Comparison of ENCODE assay signal across 19 cellular contexts in the genomic region with DNA sequence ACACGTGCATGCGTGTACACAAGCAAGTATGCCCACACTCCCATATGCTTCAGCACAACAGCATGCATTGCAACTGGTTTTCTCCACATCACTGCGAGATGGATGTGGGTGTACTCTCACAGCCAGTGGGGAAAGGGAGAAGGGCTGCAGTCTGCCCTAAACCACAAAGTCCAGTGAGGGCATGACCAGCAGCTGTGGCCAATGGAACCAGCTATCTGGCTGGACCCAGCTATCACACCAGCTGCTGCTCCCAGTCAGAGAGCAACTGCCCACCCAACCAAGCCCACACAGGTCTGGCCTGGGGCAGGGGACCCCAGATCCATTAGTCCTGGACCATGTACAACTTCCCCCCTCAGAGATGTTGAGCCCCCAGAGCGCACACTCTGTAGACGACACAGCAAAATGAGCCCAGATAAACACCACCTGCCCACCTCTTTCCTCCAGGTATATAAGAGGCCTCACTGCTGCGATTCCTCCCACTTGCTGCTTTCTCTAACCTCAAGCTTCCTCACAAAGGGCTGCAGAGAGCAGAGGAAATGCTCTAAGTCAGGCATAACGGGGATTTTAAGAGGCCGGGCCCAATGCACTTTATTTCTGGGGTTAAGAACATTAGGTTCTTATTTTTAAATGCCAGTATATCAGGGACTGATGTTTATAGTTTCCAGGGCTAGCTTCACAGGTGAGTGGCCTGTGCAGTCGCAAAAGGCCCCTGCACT. TPM values are rescaled to one million over a fixed set of nuclear protein-coding genes. Genes with fewer than 3 reads are reported as not detected.
A peak's percentile ranks its signal among the peaks of the same experiment; 100 is the strongest.
DNase-seq lines count a peak whose midpoint lies in the region; ATAC-seq, FAIRE-seq and TF ChIP-seq lines count a peak whose summit lies in the region.
"Had no signal": no experiment of that assay in that cellular context is flagged by ENCODE, and none has a peak within 500 bp of the region (broad histone marks: within the 10 kb centered on the region; RNA-seq: fewer than 3 reads in every experiment).

No MANE protein-coding gene starts in this region.

- H3K36me3 Mint-ChIP-seq in astrocyte (ENCODE audit: low read depth, unreplicated experiment) = no peaks in the 10 kb centered on the region
- H3K36me3 Mint-ChIP-seq: activated CD4-positive, alpha-beta memory T cell treated with anti-CD3 and anti-CD28 coated beads for 36 hours; activated naive CD4-positive, alpha-beta T cell treated with anti-CD3 and anti-CD28 coated beads, Interleukin-2, amount 50 U/mL, for 24 hours; WTC11 had no signal

- H3K27me3 Mint-ChIP-seq in astrocyte (ENCODE audit: low read depth, unreplicated experiment) = no peaks in the 10 kb centered on the region
- H3K27me3 Mint-ChIP-seq: activated CD4-positive, alpha-beta memory T cell treated with anti-CD3 and anti-CD28 coated beads for 36 hours; activated naive CD4-positive, alpha-beta T cell treated with anti-CD3 and anti-CD28 coated beads, Interleukin-2, amount 50 U/mL, for 24 hours had no signal

- H3K27ac Mint-ChIP-seq in astrocyte (ENCODE audit: unreplicated experiment) = peak overlapping the region; percentile 63
- H3K27ac Mint-ChIP-seq: activated CD4-positive, alpha-beta memory T cell treated with anti-CD3 and anti-CD28 coated beads for 36 hours; activated naive CD4-positive, alpha-beta T cell treated with anti-CD3 and anti-CD28 coated beads, Interleukin-2, amount 50 U/mL, for 24 hours; T-helper 2 cell treated with Interferon-gamma antibody and Interleukin-4, amounts not matched to agents 5 μg/mL and 100 μg/mL, for 36 hours; WTC11 had no signal

- no peak overlapping the region for H3K9ac ChIP-seq in astrocyte (ENCODE audit: low read length)

- H3K4me1 Mint-ChIP-seq in astrocyte (ENCODE audit: low read depth, unreplicated experiment) = peaks cover 74% of the 10 kb centered on the region
- H3K4me1 Mint-ChIP-seq: activated naive CD4-positive, alpha-beta T cell treated with anti-CD3 and anti-CD28 coated beads, Interleukin-2, amount 50 U/mL, for 24 hours had no signal

- no peak overlapping the region for H3K27ac ChIP-seq in astrocyte (ENCODE audit: low read depth, low read length)
- peak overlapping the region in 3 of 4 donors; percentile 26 to 89 (median 87) for H3K27ac ChIP-seq in sigmoid colon
- H3K27ac ChIP-seq: brain microvascular endothelial cell, coronary artery, lower lobe of right lung had no signal

- no peak for TF ChIP-seq EP300 in sigmoid colon (IDR thresholded peaks at IDR 0.05)

- ATAC-seq in GM18868 (IDR thresholded peaks at IDR 0.05; ENCODE audit: unreplicated experiment) (peak; percentile 50), HG03432 (IDR thresholded peaks at IDR 0.05; ENCODE audit: unreplicated experiment) (peak; percentile 52)
- ATAC-seq: activated T-cell treated with anti-CD3 and anti-CD28 coated beads, Interleukin-2, amount 50 U/mL, for 4 hours; lower lobe of right lung; WTC11 had no signal

- H3K4me3 ChIP-seq in astrocyte (ENCODE audit: insufficient read depth, low read depth, low read length) (no peak overlapping the region), sigmoid colon (no peak overlapping the region)
- H3K4me3 ChIP-seq: coronary artery, lower lobe of right lung, MG63, transverse colon had no signal

- DNase-seq in astrocyte (ENCODE audit: low read depth) = no peak
- no peak for DNase-seq in sigmoid colon
- no peak for DNase-seq in hepatic stellate cell (ENCODE audit: low spot score)
- DNase-seq in A172 (ENCODE audit: low spot score) = no peak
- no peak for DNase-seq in DMS 273 treated with DMSO at 0.1 percent for 48 hours (lab: John Stamatoyannopoulos, UW)
- no peak for DNase-seq in cardiac septum (ENCODE audit: low spot score)
- DNase-seq: activated CD4-positive, alpha-beta memory T cell treated with anti-CD3 and anti-CD28 coated beads for 36 hours; activated T-cell treated with anti-CD3 and anti-CD28 coated beads, Interleukin-2, amount 50 U/mL, for 4 hours; brain microvascular endothelial cell; lower lobe of right lung; MG63; NCI-H146; transverse colon had no signal

- H3K4me2 ChIP-seq in astrocyte (ENCODE audit: low read length) = no peak overlapping the region

- TF ChIP-seq POLR2A in sigmoid colon (IDR thresholded peaks at IDR 0.05) = no peak

- FAIRE-seq in astrocyte (lab: Jason Lieb, UNC) = no peak

- H3K79me2 ChIP-seq in astrocyte (ENCODE audit: insufficient read depth, low read length) = peaks cover 94% of the 10 kb centered on the region

- no peaks in the 10 kb centered on the region for H3K9me3 ChIP-seq in astrocyte (ENCODE audit: insufficient read depth, low read depth, low read length)
- no peaks in the 10 kb centered on the region for H3K9me3 ChIP-seq in sigmoid colon
- H3K9me3 ChIP-seq: lower lobe of right lung, MG63, transverse colon had no signal

- intact Hi-C loops in sigmoid colon (cut with DNase I) (no loop called here), cardiac septum (cut with DNase I) (no loop called here)

- peaks cover 55% of the 10 kb centered on the region for H4K20me1 ChIP-seq in astrocyte (ENCODE audit: insufficient read depth, low read length)

- H3K4me1 ChIP-seq in astrocyte (ENCODE audit: insufficient read depth, low read length) (peaks cover 32% of the 10 kb centered on the region), sigmoid colon (peaks cover 0 to 68% (median 62%) of the 10 kb centered on the region in 4 donors)

- WGBS in sigmoid colon, 2 donors = 68 to 83% methylated on average over 9 of the region's 9 CpGs

- H3K36me3 ChIP-seq in astrocyte (ENCODE audit: insufficient read depth, low read length) (no peaks in the 10 kb centered on the region), sigmoid colon (no peaks in the 10 kb centered on the region)
- H3K36me3 ChIP-seq: brain microvascular endothelial cell, lower lobe of right lung, MG63, transverse colon had no signal

- no peak overlapping the region for H3K4me3 Mint-ChIP-seq in astrocyte (ENCODE audit: unreplicated experiment)
- H3K4me3 Mint-ChIP-seq: activated CD4-positive, alpha-beta memory T cell treated with anti-CD3 and anti-CD28 coated beads for 36 hours; activated naive CD4-positive, alpha-beta T cell treated with anti-CD3 and anti-CD28 coated beads, Interleukin-2, amount 50 U/mL, for 24 hours; activated T-cell treated with anti-CD3 and anti-CD28 coated beads, Interleukin-2, amount 50 U/mL, for 4 hours; T-helper 2 cell treated with Interferon-gamma antibody and Interleukin-4, amounts not matched to agents 5 μg/mL and 100 μg/mL, for 36 hours; WTC11 had no signal

- TF ChIP-seq CTCF in astrocyte (IDR thresholded peaks at IDR 0.05; ENCODE audit: insufficient read depth, low read depth, low read length) (no peak), sigmoid colon (IDR thresholded peaks at IDR 0.05) (no peak)

- no peaks in the 10 kb centered on the region for H3K9me3 Mint-ChIP-seq in astrocyte (ENCODE audit: unreplicated experiment)
- H3K9me3 Mint-ChIP-seq: activated CD4-positive, alpha-beta memory T cell treated with anti-CD3 and anti-CD28 coated beads for 36 hours; activated naive CD4-positive, alpha-beta T cell treated with anti-CD3 and anti-CD28 coated beads, Interleukin-2, amount 50 U/mL, for 24 hours; activated T-cell treated with anti-CD3 and anti-CD28 coated beads, Interleukin-2, amount 50 U/mL, for 4 hours; T-helper 2 cell treated with Interferon-gamma antibody and Interleukin-4, amounts not matched to agents 5 μg/mL and 100 μg/mL, for 36 hours; WTC11 had no signal

- H3K27me3 ChIP-seq in astrocyte (ENCODE audit: insufficient read depth, low read length) (no peaks in the 10 kb centered on the region), sigmoid colon (no peaks in the 10 kb centered on the region)
- H3K27me3 ChIP-seq: brain microvascular endothelial cell, MG63, transverse colon had no signal

- no peak overlapping the region for H2AFZ ChIP-seq in astrocyte (ENCODE audit: low read depth, low read length)

RNA-seq across cellular contexts. Expression of a gene that starts 38.9 kb away (rescaled TPM):
- 53.4 and 54.5 TPM in 2 replicates for total RNA-seq in astrocyte
- total RNA-seq in sigmoid colon = 10 to 100 TPM in 3 of 4 donors, 1 to 10 TPM in 1; 6.8 to 33.7 (median 10.3) TPM
- polyA plus RNA-seq in sigmoid colon = 10 to 100 TPM in 2 of 3 donors, 1 to 10 TPM in 1; 9.5 to 11.7 (median 10.2) TPM
- 15.1 and 19.8 TPM in 2 replicates for total RNA-seq in A172 (2014; rRNA removed; shearing (Covaris generic))
- total RNA-seq in cardiac septum = 39.0 TPM
